ENCODE assay signal across 8 cellular contexts in genomic region chrX:136162827-136163427, GRCh38. TPM values are rescaled to one million over a fixed set of nuclear protein-coding genes. Genes with fewer than 3 reads are reported as not detected.
DNase-seq lines count a peak whose midpoint lies in the region; ATAC-seq and TF ChIP-seq lines count a peak whose summit lies in the region.

No MANE protein-coding gene starts in this region.

- H3K79me2 ChIP-seq in MM.1S (ENCODE audit: low read length), result peaks cover 97% of the 10 kb centered on the region

- no peaks in the 10 kb centered on the region for H3K27me3 ChIP-seq in MM.1S (replicated peaks; ENCODE audit: insufficient read depth, low read length)
- no peaks in the 10 kb centered on the region for H3K27me3 ChIP-seq in endodermal cell (ENCODE audit: control insufficient read depth, insufficient read depth, low read length, poor library complexity, severe bottlenecking)
- no peaks in the 10 kb centered on the region for H3K27me3 ChIP-seq in vagina

- H3K4me3 Mint-ChIP-seq in endodermal cell, result no peak overlapping the region
- peak overlapping the region in 1 of 8 donors; percentile 48 for H3K4me3 Mint-ChIP-seq in naive B cell

- ATAC-seq in GM18867 (IDR thresholded peaks at IDR 0.05; ENCODE audit: unreplicated experiment) (peak; percentile 83), naive B cell (ENCODE audit: low read depth in 2 of 2) (peak; percentile 35 to 52)

- H3K9ac ChIP-seq in MM.1S (ENCODE audit: low read length) (no peak overlapping the region), endodermal cell (ENCODE audit: extremely low read depth, low read length, poor library complexity, severe bottlenecking) (no peak overlapping the region)

- H3K4me2 ChIP-seq in MM.1S (ENCODE audit: low read depth, low read length), result no peak overlapping the region

- 52 to 63% methylated on average over 4 to 8 of the region's 8 CpGs for WGBS in endodermal cell (ENCODE audit: insufficient coverage in 1 of 2, insufficient read length in 1 of 2), 2 experiments

- H3K9me2 ChIP-seq in MM.1S (replicated peaks; ENCODE audit: insufficient read depth, low read length), result no peaks in the 10 kb centered on the region

- H3K4me1 ChIP-seq in MM.1S (ENCODE audit: low read length) (peaks cover 28% of the 10 kb centered on the region), endodermal cell (ENCODE audit: control insufficient read depth, insufficient read depth, low read length) (peaks cover 9% of the 10 kb centered on the region), vagina (peaks cover 7% of the 10 kb centered on the region)

- no peaks in the 10 kb centered on the region; the same call in 1 of the 2 replicates for H3K36me3 ChIP-seq in MM.1S (replicated peaks; ENCODE audit: insufficient read depth, low read length)
- H3K36me3 ChIP-seq in endodermal cell (ENCODE audit: control insufficient read depth, insufficient read depth, low read length), result no peaks in the 10 kb centered on the region
- H3K36me3 ChIP-seq in vagina, result no peaks in the 10 kb centered on the region

- H3K36me3 Mint-ChIP-seq in endodermal cell (ENCODE audit: low read depth), result no peaks in the 10 kb centered on the region
- H3K36me3 Mint-ChIP-seq in naive B cell, result no peaks in the 10 kb centered on the region

- H3K4me3 ChIP-seq in MM.1S (ENCODE audit: low read length) (no peak overlapping the region), endodermal cell (ENCODE audit: low read length) (no peak overlapping the region), vagina (no peak overlapping the region)

- H2AFZ ChIP-seq in MM.1S (ENCODE audit: low read length), result no peak overlapping the region

- H3K9me3 ChIP-seq in MM.1S (replicated peaks; ENCODE audit: insufficient read depth, low read length) (no peaks in the 10 kb centered on the region), endodermal cell (ENCODE audit: control insufficient read depth, low read length) (no peaks in the 10 kb centered on the region), vagina (no peaks in the 10 kb centered on the region)

- H3K27me3 Mint-ChIP-seq in endodermal cell (ENCODE audit: insufficient read depth), result no peaks in the 10 kb centered on the region
- H3K27me3 Mint-ChIP-seq in naive B cell, result peaks cover 0 to 8% (median 0%) of the 10 kb centered on the region in 3 donors

- peak; percentile 40 for DNase-seq in AG20443 (ENCODE audit: low spot score)
- DNase-seq in MM.1S, result peak; percentile 74
- peak; percentile 24 to 46 for DNase-seq in activated CD4-positive, alpha-beta T cell treated with anti-CD3 and anti-CD28 coated beads for 4 hours
- DNase-seq in endodermal cell, result peak; percentile 85
- DNase-seq in naive B cell, result no peak
- DNase-seq in vagina (ENCODE audit: extremely low spot score in 2 of 2), result no peak
- DNase-seq in NCI-H510A treated with DMSO at 0.1 percent for 48 hours (lab: John Stamatoyannopoulos, UW), result no peak

- peak; percentile 83 for TF ChIP-seq CTCF in MM.1S (IDR thresholded peaks at IDR 0.05; ENCODE audit: low read length)
- peak; percentile 76 for TF ChIP-seq CTCF in endodermal cell (conservative IDR thresholded peaks at IDR 0.05)
- peak; percentile 17 to 44 (median 39) for TF ChIP-seq CTCF in vagina (IDR thresholded peaks at IDR 0.05)

- H3K4me1 Mint-ChIP-seq in endodermal cell (peaks cover 10% of the 10 kb centered on the region), naive B cell (peaks cover 0 to 7% (median 4%) of the 10 kb centered on the region in 3 donors)

- no peak overlapping the region for H3K27ac Mint-ChIP-seq in endodermal cell
- no peak overlapping the region for H3K27ac Mint-ChIP-seq in naive B cell

- H3K9me3 Mint-ChIP-seq in endodermal cell (peaks cover 66% of the 10 kb centered on the region), naive B cell (no peaks in the 10 kb centered on the region)

- no peak for TF ChIP-seq POLR2A in vagina (IDR thresholded peaks at IDR 0.05)

- H3K27ac ChIP-seq in MM.1S (ENCODE audit: low read length) (peak overlapping the region; percentile 12; the same call in 1 of the 2 replicates), endodermal cell (ENCODE audit: low read depth, low read length) (no peak overlapping the region), vagina (peak overlapping the region; percentile 20)

- no peaks in the 10 kb centered on the region for H4K20me1 ChIP-seq in MM.1S (ENCODE audit: insufficient read depth, low read length)

- intact Hi-C loops in vagina (cut with DNase I), result no loop called here

- H3F3A ChIP-seq in MM.1S (ENCODE audit: insufficient read depth, low read length), result no peaks in the 10 kb centered on the region; the same call in 1 of the 2 replicates

RNA-seq across cellular contexts. Expression of gene FHL1, which starts 15.6 kb away (rescaled TPM):
- total RNA-seq in endodermal cell, result 10 to 100 TPM in 1 of 2 donors, 1 to 10 TPM in 1; 3.7 to 19.3 TPM
- polyA plus RNA-seq in endodermal cell (2013, experiment 1 of 2), result 67.3 TPM
- 62.2 TPM for polyA plus RNA-seq in endodermal cell (2013, experiment 2 of 2)
- 10 to 100 TPM in 5 of 6 donors, 1 to 10 TPM in 1; 4.5 to 24.0 (median 13.3) TPM for polyA plus RNA-seq in naive B cell (ENCODE audit: low read depth in 6 of 6)
- total RNA-seq in vagina, result 337 TPM

Comparison
In these comparisons a context has a peak if more than half of its experiments do, and no peak if none do; other contexts are left out.
1. DNase-seq: peak in AG20443 (single experiment), MM.1S (single experiment), activated CD4-positive, alpha-beta T cell treated with anti-CD3 and anti-CD28 coated beads for 4 hours (2 of 2) and endodermal cell (single experiment); none in naive B cell (single experiment), vagina (0 of 2) and NCI-H510A treated with DMSO at 0.1 percent for 48 hours (single experiment).
2. RNA of gene FHL1, which starts 15.6 kb away (total RNA-seq): 337 TPM in vagina (single experiment); 3.7 to 19.3 TPM in endodermal cell; every median in the first group is over 10 times any median in the second.
3. Peak in every context shown above with its lines, with median percentiles within 50 percentile points of each other: CTCF ChIP-seq.